In genomic region chr6:112909781-112910180, GRCh38 we compare ENCODE assay signal across 20 cellular contexts.
DNase-seq lines count a peak whose midpoint lies in the region; ATAC-seq and TF ChIP-seq lines count a peak whose summit lies in the region.
"Had no signal": no experiment of that assay in that cellular context is flagged by ENCODE, and none has a peak within 500 bp of the region (broad histone marks: within the 10 kb centered on the region; RNA-seq: fewer than 3 reads in every experiment).

No MANE protein-coding gene starts in this region.

- CTCF ChIA-PET in PC-9 (lab: Charles Lee): no interaction called here

- BruUV-seq in PC-9 (replicated peaks; lab: Mats Ljungman, UMichigan): no TSS peak

- no peaks in the 10 kb centered on the region for H3F3A ChIP-seq in PC-9 (ENCODE audit: insufficient read depth, low read depth)

- H3K9me3 ChIP-seq in PC-9 (ENCODE audit: insufficient read depth, low read depth): no peaks in the 10 kb centered on the region; the same call in 1 of the 2 replicates
- H3K9me3 ChIP-seq: thyroid gland had no signal

- ATAC-seq in GM21360 (IDR thresholded peaks at IDR 0.05; ENCODE audit: unreplicated experiment): no peak
- ATAC-seq in GM19328 (IDR thresholded peaks at IDR 0.05; ENCODE audit: unreplicated experiment): no peak
- ATAC-seq: activated CD8-positive, alpha-beta T cell treated with anti-CD3 and anti-CD28 coated beads, Interleukin-2, amount 10 ng/mL, durations not matched to agents 7 days and 5 days; sciatic nerve; T-cell had no signal

- H3K27me3 ChIP-seq in PC-9 (ENCODE audit: insufficient read depth, low read depth): no peaks in the 10 kb centered on the region
- H3K27me3 ChIP-seq: thyroid gland had no signal

- peaks cover 9% of the 10 kb centered on the region for H3K4me1 ChIP-seq in PC-9 (replicated peaks; ENCODE audit: insufficient read depth)

- H3K4me2 ChIP-seq in PC-9: no peak overlapping the region
- H3K4me2 ChIP-seq: KMS-11 had no signal

- no peaks in the 10 kb centered on the region for H3K36me3 ChIP-seq in PC-9 (ENCODE audit: low read depth)
- H3K36me3 ChIP-seq: thyroid gland had no signal

- H3K27ac ChIP-seq in PC-9 (peak overlapping the region; percentile 9; the same call in 1 of the 2 replicates), epithelial cell of prostate (no peak overlapping the region)
- H3K27ac ChIP-seq: coronary artery, KMS-11, thyroid gland had no signal

- peak; percentile 16 for DNase-seq in HCEC 1CT
- peak; percentile 7 to 64 for DNase-seq in PC-9
- peak; percentile 29 for DNase-seq in epithelial cell of prostate (ENCODE audit: low read depth, low spot score)
- DNase-seq in renal cortical epithelial cell (ENCODE audit: low read depth): peak; percentile 7
- DNase-seq in NCI-H1694 treated with DMSO at 0.1 percent for 48 hours (lab: John Stamatoyannopoulos, UW): no peak
- DNase-seq in ecto neural progenitor cell (ENCODE audit: low spot score): no peak
- DNase-seq: activated CD4-positive, CD25-positive, alpha-beta regulatory T cell treated with anti-CD3 and anti-CD28 coated beads, Interleukin-2, amount 50 U/mL, for 72 hours; activated CD8-positive, alpha-beta T cell treated with anti-CD3 and anti-CD28 coated beads, Interleukin-2, amount 10 ng/mL, durations not matched to agents 7 days and 5 days; Calu3; endodermal cell; NCI-H187 treated with DMSO at 0.1 percent for 48 hours; NCI-H748 treated with DMSO at 0.1 percent for 48 hours; stimulated activated CD4-positive, alpha-beta T cell treated with anti-CD3 and anti-CD28 coated beads, Interleukin-15, amount 100 ng/mL, for 24 hours; T-cell; thyroid gland had no signal

- POLR2A ChIA-PET in PC-9 (lab: Charles Lee; ENCODE audit: unreplicated experiment): interaction anchor here (0.6 kb wide), 2 partner anchors 60 to 723 kb away, joined by 5 to 6 read pairs; no protein-coding TSS in a partner anchor

- no peaks in the 10 kb centered on the region for H3K79me2 ChIP-seq in PC-9 (ENCODE audit: low read depth)

- 0 out of 2 replicates have a peak, but pooled peaks cover 3% of the 10 kb centered on the region for H3K9me2 ChIP-seq in PC-9 (ENCODE audit: insufficient read depth)

- no peak for TF ChIP-seq CTCF in PC-9 (conservative IDR thresholded peaks at IDR 0.05)

- H2AFZ ChIP-seq in PC-9: no peak overlapping the region

- intact Hi-C loops in PC-9 (cut with micrococcal nuclease; ENCODE audit: unreplicated experiment): loop anchor here (1.0 kb wide), 1 partner anchor 211 kb away; no protein-coding TSS in a partner anchor

- no peaks in the 10 kb centered on the region for H4K20me1 ChIP-seq in PC-9 (ENCODE audit: insufficient read depth)

- no peak overlapping the region for H3K4me3 ChIP-seq in PC-9
- H3K4me3 ChIP-seq: coronary artery, thyroid gland had no signal

Comparison
In these comparisons a context has a peak if more than half of its experiments do, and no peak if none do; other contexts are left out.
1. DNase-seq: peak in HCEC 1CT (single experiment), PC-9 (2 of 2), epithelial cell of prostate (single experiment) and renal cortical epithelial cell (single experiment); none in NCI-H1694 treated with DMSO at 0.1 percent for 48 hours (single experiment) and ecto neural progenitor cell (single experiment).